In the genomic region with DNA sequence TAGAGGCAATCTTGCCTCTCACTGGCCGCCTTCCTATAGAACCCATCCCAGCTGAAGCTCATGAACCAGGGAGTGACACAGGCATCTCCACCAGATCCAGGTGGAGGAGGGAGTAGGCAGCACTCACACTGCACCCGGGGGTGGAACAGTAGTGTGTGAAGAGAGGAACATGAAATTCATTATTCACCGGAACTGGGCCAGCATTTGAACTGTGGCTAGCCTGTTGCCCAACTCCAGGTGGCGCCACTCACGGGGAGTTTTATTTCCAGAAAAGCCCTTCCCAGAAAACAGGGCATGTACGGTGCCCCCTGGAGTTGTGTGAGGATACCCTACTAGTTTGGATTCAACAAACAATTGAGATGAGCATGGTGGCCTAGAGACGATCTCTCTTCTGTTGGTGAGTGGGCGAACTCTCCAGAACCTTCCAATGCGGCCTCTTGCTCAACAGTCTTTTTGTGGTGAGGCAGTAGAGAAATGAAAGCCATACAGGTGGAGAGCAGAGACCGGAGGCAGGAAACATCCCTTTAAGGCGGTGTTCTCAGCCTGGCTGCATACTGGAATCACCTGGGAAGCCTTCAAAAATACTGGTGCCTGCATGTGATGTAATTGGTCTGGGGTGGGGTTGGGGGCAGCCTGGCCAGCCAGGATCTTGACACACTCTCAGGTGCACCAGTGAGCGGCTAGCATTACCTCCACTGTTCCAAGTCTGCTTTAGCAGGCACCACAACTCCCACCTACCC, we compare ENCODE assay signal across 11 cellular contexts.
DNase-seq lines count a peak whose midpoint lies in the region; ATAC-seq and TF ChIP-seq lines count a peak whose summit lies in the region.
"Had no signal": no experiment of that assay in that cellular context is flagged by ENCODE, and none has a peak within 500 bp of the region (broad histone marks: within the 10 kb centered on the region; RNA-seq: fewer than 3 reads in every experiment).

No MANE protein-coding gene starts in this region.

- no peak overlapping the region for H3K27ac ChIP-seq in Peyer's patch

- DNase-seq in 8988T, result peak; percentile 6
- no peak for DNase-seq in Peyer's patch
- peak; percentile 24 for DNase-seq in glutamatergic neuron
- no peak for DNase-seq in G401 (ENCODE audit: low spot score)
- DNase-seq in central memory CD4-positive, alpha-beta T cell, result no peak
- DNase-seq in Kasumi-1 (lab: John Stamatoyannopoulos, UW), result no peak
- DNase-seq: Caco-2; effector memory CD4-positive, alpha-beta T cell had no signal

- no peaks in the 10 kb centered on the region for H3K36me3 Mint-ChIP-seq in glutamatergic neuron (ENCODE audit: unreplicated experiment)

- TF ChIP-seq CTCF in GM12872 (IDR thresholded peaks at IDR 0.05; ENCODE audit: insufficient read depth, low read depth, low read length) (peak; percentile 56), Peyer's patch (IDR thresholded peaks at IDR 0.05) (peak in 4 of 6 experiments; percentile 9 to 35 (median 26)), glutamatergic neuron (IDR thresholded peaks at IDR 0.05; ENCODE audit: partially characterized antibody, unreplicated experiment) (peak; percentile 44)

- no peaks in the 10 kb centered on the region for H3K27me3 Mint-ChIP-seq in glutamatergic neuron (ENCODE audit: unreplicated experiment)

- no peaks in the 10 kb centered on the region for H3K9me3 Mint-ChIP-seq in glutamatergic neuron (ENCODE audit: unreplicated experiment)

- H3K36me3 ChIP-seq in Peyer's patch, result no peaks in the 10 kb centered on the region

- no peaks in the 10 kb centered on the region for H3K9me3 ChIP-seq in Peyer's patch
- H3K9me3 ChIP-seq: Caco-2 had no signal

- no peak for ATAC-seq in GM19324 (IDR thresholded peaks at IDR 0.05; ENCODE audit: low FRiP score, unreplicated experiment)
- ATAC-seq: Right ventricle myocardium inferior had no signal

- H3K4me3 Mint-ChIP-seq in glutamatergic neuron (ENCODE audit: unreplicated experiment), result no peak overlapping the region

- no peak overlapping the region for H3K4me3 ChIP-seq in Peyer's patch

- H3K4me1 ChIP-seq in Peyer's patch, result no peaks in the 10 kb centered on the region

- H3K27me3 ChIP-seq in Peyer's patch, result no peaks in the 10 kb centered on the region

- no peak overlapping the region for H3K27ac Mint-ChIP-seq in glutamatergic neuron (ENCODE audit: unreplicated experiment)

- H3K4me1 Mint-ChIP-seq in glutamatergic neuron (ENCODE audit: low read depth, unreplicated experiment), result no peaks in the 10 kb centered on the region

- TF ChIP-seq POLR2A in Peyer's patch (IDR thresholded peaks at IDR 0.05), result no peak

- in situ Hi-C loops in G401 (cut with HindIII; ENCODE audit: low sequenced_read_pairs), result no loop called here

Comparison
In these comparisons a context has a peak if more than half of its experiments do, and no peak if none do; other contexts are left out.
1. DNase-seq: peak in 8988T (single experiment) and glutamatergic neuron (single experiment); none in Peyer's patch (0 of 3), G401 (single experiment), central memory CD4-positive, alpha-beta T cell (single experiment) and Kasumi-1 (0 of 2).
2. Peak in every context shown above with its lines, with median percentiles within 50 percentile points of each other: CTCF ChIP-seq.